8 cellular contexts compared by ENCODE assay signal in genomic region chr12:26878661-26879119, GRCh38. TPM values are rescaled to one million over a fixed set of nuclear protein-coding genes. Genes with fewer than 3 reads are reported as not detected.
DNase-seq lines count a peak whose midpoint lies in the region; ATAC-seq and TF ChIP-seq lines count a peak whose summit lies in the region.

No MANE protein-coding gene starts in this region.

- no peak overlapping the region for H3K27ac ChIP-seq in Karpas-422 (ENCODE audit: low read length)
- H3K27ac ChIP-seq in left lung, result no peak overlapping the region

- H3K79me2 ChIP-seq in Karpas-422 (ENCODE audit: low read length), result no peaks in the 10 kb centered on the region

- H3K36me3 Mint-ChIP-seq in activated B cell treated with CpG ODN at 0.5 μM for 24 hours (ENCODE audit: low read depth), result no peaks in the 10 kb centered on the region
- no peaks in the 10 kb centered on the region for H3K36me3 Mint-ChIP-seq in stimulated activated effector memory CD8-positive, alpha-beta T cell treated with anti-CD3 and anti-CD28 coated beads, Interleukin-12 subunit alpha, Interleukin-12 subunit beta, amount 100 ng/mL, for 72 hours
- no peaks in the 10 kb centered on the region for H3K36me3 Mint-ChIP-seq in natural killer cell treated with Interleukin-12 subunit alpha and Interleukin-12 subunit beta and Interleukin-15 and Interleukin-18, amount 100 ng/mL, for 72 hours

- no peaks in the 10 kb centered on the region for H4K20me1 ChIP-seq in Karpas-422 (ENCODE audit: insufficient read depth, low read depth, low read length)

- peaks cover 20% of the 10 kb centered on the region for H3K4me1 Mint-ChIP-seq in activated B cell treated with CpG ODN at 0.5 μM for 24 hours
- no peaks in the 10 kb centered on the region for H3K4me1 Mint-ChIP-seq in stimulated activated effector memory CD8-positive, alpha-beta T cell treated with anti-CD3 and anti-CD28 coated beads, Interleukin-12 subunit alpha, Interleukin-12 subunit beta, amount 100 ng/mL, for 72 hours
- peaks cover 0 to 3% of the 10 kb centered on the region in 2 donors for H3K4me1 Mint-ChIP-seq in natural killer cell treated with Interleukin-12 subunit alpha and Interleukin-12 subunit beta and Interleukin-15 and Interleukin-18, amount 100 ng/mL, for 72 hours (ENCODE audit: low read depth in 2 of 2)

- TF ChIP-seq CTCF in activated B cell treated with CpG ODN at 0.5 μM for 24 hours (IDR thresholded peaks at IDR 0.05), result no peak
- no peak for TF ChIP-seq CTCF in left lung (IDR thresholded peaks at IDR 0.05)

- CTCF ChIA-PET in activated B cell treated with CpG ODN at 0.5 μM for 24 hours (lab: Charles Lee), result interaction anchor here (0.6 to 1.3 kb wide), 8 partner anchors 8 to 177 kb away, joined by 3 read pairs; partner anchors contain the start of genes ITPR2 and TM7SF3

- H3K4me2 ChIP-seq in Karpas-422 (ENCODE audit: low read depth, low read length, poor library complexity, severe bottlenecking), result peak overlapping the region; percentile 46

- H3K27me3 ChIP-seq in Karpas-422 (ENCODE audit: low read length) (no peaks in the 10 kb centered on the region), left lung (no peaks in the 10 kb centered on the region)

- H3K4me3 Mint-ChIP-seq in activated B cell treated with CpG ODN at 0.5 μM for 24 hours, result no peak overlapping the region
- H3K4me3 Mint-ChIP-seq in stimulated activated effector memory CD8-positive, alpha-beta T cell treated with anti-CD3 and anti-CD28 coated beads, Interleukin-12 subunit alpha, Interleukin-12 subunit beta, amount 100 ng/mL, for 72 hours, result no peak overlapping the region
- no peak overlapping the region for H3K4me3 Mint-ChIP-seq in natural killer cell treated with Interleukin-12 subunit alpha and Interleukin-12 subunit beta and Interleukin-15 and Interleukin-18, amount 100 ng/mL, for 72 hours

- peaks cover 5% of the 10 kb centered on the region for H3K9me3 Mint-ChIP-seq in activated B cell treated with CpG ODN at 0.5 μM for 24 hours
- H3K9me3 Mint-ChIP-seq in stimulated activated effector memory CD8-positive, alpha-beta T cell treated with anti-CD3 and anti-CD28 coated beads, Interleukin-12 subunit alpha, Interleukin-12 subunit beta, amount 100 ng/mL, for 72 hours, result no peaks in the 10 kb centered on the region
- no peaks in the 10 kb centered on the region for H3K9me3 Mint-ChIP-seq in natural killer cell treated with Interleukin-12 subunit alpha and Interleukin-12 subunit beta and Interleukin-15 and Interleukin-18, amount 100 ng/mL, for 72 hours

- H3K9me2 ChIP-seq in Karpas-422 (replicated peaks; ENCODE audit: insufficient read depth, low read length), result no peaks in the 10 kb centered on the region

- H3K36me3 ChIP-seq in Karpas-422 (ENCODE audit: insufficient read depth, low read length) (no peaks in the 10 kb centered on the region), left lung (no peaks in the 10 kb centered on the region)

- no peaks in the 10 kb centered on the region for H3K27me3 Mint-ChIP-seq in activated B cell treated with CpG ODN at 0.5 μM for 24 hours
- peaks cover 5 to 19% of the 10 kb centered on the region in 2 donors for H3K27me3 Mint-ChIP-seq in natural killer cell treated with Interleukin-12 subunit alpha and Interleukin-12 subunit beta and Interleukin-15 and Interleukin-18, amount 100 ng/mL, for 72 hours

- peak; percentile 73 for DNase-seq in Karpas-422
- no peak for DNase-seq in activated B cell treated with CpG ODN at 0.5 μM for 24 hours
- peak in 1 of 2 donors; percentile 56 for DNase-seq in left lung
- DNase-seq in UCSD-AML1 (lab: John Stamatoyannopoulos, UW; ENCODE audit: unreplicated experiment), result no peak
- DNase-seq in iPS-NIHi7 (ENCODE audit: extremely low spot score), result no peak
- DNase-seq in stimulated activated effector memory CD8-positive, alpha-beta T cell treated with anti-CD3 and anti-CD28 coated beads, Interleukin-12 subunit alpha, Interleukin-12 subunit beta, amount 100 ng/mL, for 72 hours (ENCODE audit: low spot score in 2 of 2), result no peak
- DNase-seq in natural killer cell treated with Interleukin-12 subunit alpha and Interleukin-12 subunit beta and Interleukin-15 and Interleukin-18, amount 100 ng/mL, for 72 hours (ENCODE audit: low spot score), result no peak

- H3K4me1 ChIP-seq in Karpas-422 (ENCODE audit: low read length), result peaks cover 16% of the 10 kb centered on the region
- H3K4me1 ChIP-seq in left lung, result peaks cover 0 to 26% of the 10 kb centered on the region in 2 donors

- H2AFZ ChIP-seq in Karpas-422 (ENCODE audit: low read length), result no peak overlapping the region

- intact Hi-C loops in activated B cell treated with CpG ODN at 0.5 μM for 24 hours (cut with micrococcal nuclease) (no loop called here), left lung (cut with DNase I) (no loop called here)

- peak overlapping the region; percentile 43 for H3K9ac ChIP-seq in Karpas-422 (ENCODE audit: low read length)

- H3K4me3 ChIP-seq in Karpas-422 (ENCODE audit: low read length) (no peak overlapping the region), left lung (no peak overlapping the region)

- H3K9me3 ChIP-seq in Karpas-422 (ENCODE audit: low read length) (no peaks in the 10 kb centered on the region), left lung (no peaks in the 10 kb centered on the region)

- peak overlapping the region; percentile 42 for H3K27ac Mint-ChIP-seq in activated B cell treated with CpG ODN at 0.5 μM for 24 hours
- H3K27ac Mint-ChIP-seq in stimulated activated effector memory CD8-positive, alpha-beta T cell treated with anti-CD3 and anti-CD28 coated beads, Interleukin-12 subunit alpha, Interleukin-12 subunit beta, amount 100 ng/mL, for 72 hours, result no peak overlapping the region
- no peak overlapping the region for H3K27ac Mint-ChIP-seq in natural killer cell treated with Interleukin-12 subunit alpha and Interleukin-12 subunit beta and Interleukin-15 and Interleukin-18, amount 100 ng/mL, for 72 hours

- POLR2A ChIA-PET in activated B cell treated with CpG ODN at 0.5 μM for 24 hours (lab: Charles Lee), result interaction anchor here (0.9 kb wide), 1 partner anchor 46 kb away, joined by 3 read pairs; the partner anchor contains the start of gene ITPR2

- ATAC-seq in GM19043 (IDR thresholded peaks at IDR 0.05; ENCODE audit: low read depth, unreplicated experiment) (peak; percentile 38), activated B cell treated with CpG ODN at 0.5 μM for 24 hours (ENCODE audit: low read depth) (peak; percentile 90), left lung (peak; percentile 84)
- no peak for ATAC-seq in stimulated activated effector memory CD8-positive, alpha-beta T cell treated with anti-CD3 and anti-CD28 coated beads, Interleukin-12 subunit alpha, Interleukin-12 subunit beta, amount 100 ng/mL, for 72 hours
- ATAC-seq in natural killer cell treated with Interleukin-12 subunit alpha and Interleukin-12 subunit beta and Interleukin-15 and Interleukin-18, amount 100 ng/mL, for 72 hours, result no peak

RNA-seq across cellular contexts. Expression of gene ITPR2, which starts 45.7 kb away (rescaled TPM):
- total RNA-seq in Karpas-422 (2014; rRNA removed; shearing (Covaris generic); ENCODE audit: low replicate concordance), result 80.0 and 128 TPM in 2 replicates
- total RNA-seq in activated B cell treated with CpG ODN at 0.5 μM for 24 hours (66.3 and 74.5 TPM in 2 replicates), left lung (10 to 100 TPM; 37.7 to 67.8 TPM)
- 10 to 100 TPM; 42.6 to 76.9 TPM for total RNA-seq in natural killer cell treated with Interleukin-12 subunit alpha and Interleukin-12 subunit beta and Interleukin-15 and Interleukin-18, amount 100 ng/mL, for 72 hours

RNA-seq across cellular contexts. Expression of gene INTS13, which starts 59.1 kb away (rescaled TPM):
- 56.7 and 76.3 TPM in 2 replicates for total RNA-seq in Karpas-422 (2014; rRNA removed; shearing (Covaris generic); ENCODE audit: low replicate concordance)
- total RNA-seq in activated B cell treated with CpG ODN at 0.5 μM for 24 hours (25.0 and 25.2 TPM in 2 replicates), left lung (10 to 100 TPM; 17.1 to 22.1 TPM)
- total RNA-seq in natural killer cell treated with Interleukin-12 subunit alpha and Interleukin-12 subunit beta and Interleukin-15 and Interleukin-18, amount 100 ng/mL, for 72 hours, result 10 to 100 TPM; 36.7 to 52.5 TPM

RNA-seq across cellular contexts. Expression of gene FGFR1OP2, which starts 59.6 kb away (rescaled TPM):
- 48.2 and 70.1 TPM in 2 replicates for total RNA-seq in Karpas-422 (2014; rRNA removed; shearing (Covaris generic); ENCODE audit: low replicate concordance)
- total RNA-seq in activated B cell treated with CpG ODN at 0.5 μM for 24 hours, result 42.7 and 45.0 TPM in 2 replicates
- total RNA-seq in left lung, result 10 to 100 TPM; 44.0 to 53.5 TPM
- 10 to 100 TPM; 55.6 to 68.5 TPM for total RNA-seq in natural killer cell treated with Interleukin-12 subunit alpha and Interleukin-12 subunit beta and Interleukin-15 and Interleukin-18, amount 100 ng/mL, for 72 hours

Comparison
In these comparisons a context has a peak if more than half of its experiments do, and no peak if none do; other contexts are left out.
1. ATAC-seq: peak in GM19043 (single experiment), activated B cell treated with CpG ODN at 0.5 μM for 24 hours (single experiment) and left lung (single experiment); none in stimulated activated effector memory CD8-positive, alpha-beta T cell treated with anti-CD3 and anti-CD28 coated beads, Interleukin-12 subunit alpha, Interleukin-12 subunit beta, amount 100 ng/mL, for 72 hours (single experiment) and natural killer cell treated with Interleukin-12 subunit alpha and Interleukin-12 subunit beta and Interleukin-15 and Interleukin-18, amount 100 ng/mL, for 72 hours (0 of 2).